7 cellular contexts compared by ENCODE assay signal in the genomic region with DNA sequence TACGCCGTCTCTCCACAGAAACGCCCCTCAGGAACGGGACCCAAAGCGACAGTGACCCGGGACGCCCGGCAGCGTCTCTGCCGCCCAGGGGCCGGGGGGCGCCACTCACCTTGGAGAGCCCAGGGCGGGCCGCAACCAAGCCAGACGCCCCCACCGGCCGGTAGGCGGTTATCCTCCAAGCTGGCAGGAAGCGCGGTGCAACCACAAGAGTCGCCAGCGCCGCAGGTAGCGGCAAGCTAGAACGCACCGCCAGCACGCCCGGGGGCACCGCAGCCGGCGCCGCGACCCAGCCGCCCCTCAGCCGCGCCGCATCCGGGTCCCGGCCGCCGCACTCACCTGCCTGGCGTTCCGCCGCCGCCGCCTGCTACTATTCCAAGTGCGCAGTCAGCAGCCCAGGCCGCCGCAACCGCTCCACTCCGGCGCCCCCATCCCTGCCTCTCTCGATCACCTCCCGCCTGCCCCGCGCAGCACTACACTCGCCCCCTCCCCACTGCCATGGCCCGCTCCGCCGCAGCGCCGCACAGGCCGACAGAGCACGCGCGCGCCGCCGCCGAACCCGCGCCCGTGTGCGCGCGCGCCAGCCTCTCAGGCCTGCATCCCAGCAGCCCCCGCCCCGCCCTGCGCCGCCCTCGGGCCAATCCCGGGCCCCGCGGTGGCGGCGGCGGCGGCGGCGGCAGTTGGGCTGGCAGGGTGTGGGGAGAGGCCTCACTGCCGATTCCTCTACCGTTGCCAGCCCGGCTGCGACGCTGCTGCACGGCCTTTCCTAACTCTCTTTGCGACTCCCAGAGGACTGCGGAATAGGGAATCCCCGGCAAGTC. TPM values are rescaled to one million over a fixed set of nuclear protein-coding genes. Genes with fewer than 3 reads are reported as not detected.
DNase-seq lines count a peak whose midpoint lies in the region; ATAC-seq, FAIRE-seq and TF ChIP-seq lines count a peak whose summit lies in the region.

A gene (minus strand): TSS at position 570 of the 818 bp plus-strand sequence. CDS start 75,585 bp downstream, outside the sequence.

- H3K27ac ChIP-seq in astrocyte (ENCODE audit: low read depth, low read length) (peak within 1 kb of the TSS; percentile 88), hepatocyte (peak within 1 kb of the TSS; percentile 98)

- peaks cover 6% of the 10 kb centered on the region for H3K4me1 ChIP-seq in astrocyte (ENCODE audit: insufficient read depth, low read length)
- peaks cover 6% of the 10 kb centered on the region for H3K4me1 ChIP-seq in hepatocyte (ENCODE audit: insufficient read depth)

- peak within 1 kb of the TSS; percentile 87 for H3K4me2 ChIP-seq in astrocyte (ENCODE audit: low read length)
- H3K4me2 ChIP-seq in hepatocyte: peak within 1 kb of the TSS; percentile 87

- H3K27me3 ChIP-seq in astrocyte (ENCODE audit: insufficient read depth, low read length) (no peaks in the 10 kb centered on the region), hepatocyte (no peaks in the 10 kb centered on the region)

- DNase-seq in NCI-H1694 treated with DMSO at 0.1 percent for 48 hours (lab: John Stamatoyannopoulos, UW) (peak; percentile 83), T-helper 22 cell (ENCODE audit: low read depth) (peak; percentile 74), astrocyte (ENCODE audit: low read depth) (peak; percentile 64), hepatocyte (ENCODE audit: low spot score) (peak; percentile 96), sciatic nerve (ENCODE audit: low spot score) (peak; percentile 90)

- H2AFZ ChIP-seq in astrocyte (ENCODE audit: low read depth, low read length): peak within 1 kb of the TSS; percentile 98
- H2AFZ ChIP-seq in hepatocyte: peak within 1 kb of the TSS; percentile 91

- H3K27ac Mint-ChIP-seq in astrocyte (ENCODE audit: unreplicated experiment): peak within 1 kb of the TSS; percentile 99

- peak within 1 kb of the TSS; percentile 91 for H3K9ac ChIP-seq in astrocyte (ENCODE audit: low read length)

- H3K27me3 Mint-ChIP-seq in astrocyte (ENCODE audit: low read depth, unreplicated experiment): no peaks in the 10 kb centered on the region

- peaks cover 6% of the 10 kb centered on the region for H3K4me1 Mint-ChIP-seq in astrocyte (ENCODE audit: low read depth, unreplicated experiment)

- H3K4me3 ChIP-seq in astrocyte (ENCODE audit: insufficient read depth, low read depth, low read length): peak within 1 kb of the TSS; percentile 79
- peak within 1 kb of the TSS; percentile 58 for H3K4me3 ChIP-seq in hepatocyte

- H4K20me1 ChIP-seq in astrocyte (ENCODE audit: insufficient read depth, low read length) (peaks cover 15% of the 10 kb centered on the region), hepatocyte (ENCODE audit: insufficient read depth, poor library complexity, severe bottlenecking) (peaks cover 3% of the 10 kb centered on the region)

- H3K79me2 ChIP-seq in astrocyte (ENCODE audit: insufficient read depth, low read length): peaks cover 40% of the 10 kb centered on the region
- H3K79me2 ChIP-seq in hepatocyte: peaks cover 39% of the 10 kb centered on the region

- H3K36me3 Mint-ChIP-seq in astrocyte (ENCODE audit: low read depth, unreplicated experiment): no peaks in the 10 kb centered on the region

- H3K9me3 ChIP-seq in astrocyte (ENCODE audit: insufficient read depth, low read depth, low read length) (no peaks in the 10 kb centered on the region), hepatocyte (ENCODE audit: low read depth) (no peaks in the 10 kb centered on the region)

- no peak for TF ChIP-seq CTCF in astrocyte (IDR thresholded peaks at IDR 0.05; ENCODE audit: insufficient read depth, low read depth, low read length)
- TF ChIP-seq CTCF in hepatocyte (IDR thresholded peaks at IDR 0.05; ENCODE audit: poor library complexity): peak; percentile 19

- WGBS in hepatocyte (ENCODE audit: low lambda C conversion rate, missing lambda C conversion rate): 1% methylated on average over 56 of the region's 100 CpGs

- H3K4me3 Mint-ChIP-seq in astrocyte (ENCODE audit: unreplicated experiment): peak within 1 kb of the TSS; percentile 98

- H3K9me3 Mint-ChIP-seq in astrocyte (ENCODE audit: unreplicated experiment): no peaks in the 10 kb centered on the region

- peak; percentile 82 for TF ChIP-seq POLR2A in GM15510 (IDR thresholded peaks at IDR 0.05; ENCODE audit: borderline replicate concordance, extremely low read depth, insufficient read length)

- H3K36me3 ChIP-seq in astrocyte (ENCODE audit: insufficient read depth, low read length) (no peaks in the 10 kb centered on the region), hepatocyte (replicated peaks; ENCODE audit: insufficient read depth, low read depth) (no peaks in the 10 kb centered on the region)

- intact Hi-C loops in sciatic nerve (cut with DNase I): no loop called here

- no peaks in the 10 kb centered on the region for H3K9me2 ChIP-seq in hepatocyte (replicated peaks; ENCODE audit: insufficient read depth)

- no peak for FAIRE-seq in astrocyte (lab: Jason Lieb, UNC)

- ATAC-seq in HG02870 (IDR thresholded peaks at IDR 0.05; ENCODE audit: unreplicated experiment): peak; percentile 88
- ATAC-seq in sciatic nerve: peak; percentile 97

RNA-seq across cellular contexts. Expression of the gene that starts here (rescaled TPM):
- total RNA-seq in astrocyte: 20.3 and 24.8 TPM in 2 replicates
- total RNA-seq in hepatocyte: 21.3 and 23.0 TPM in 2 replicates
- 14.3 and 16.0 TPM in 2 replicates for polyA plus RNA-seq in hepatocyte
- 28.8 TPM for total RNA-seq in sciatic nerve

Comparison
In these comparisons a context has a peak if more than half of its experiments do, and no peak if none do; other contexts are left out.
1. Peak in every context shown above with its lines: DNase-seq, ATAC-seq, H3K4me3 ChIP-seq and H3K27ac ChIP-seq.